14 cellular contexts compared by ENCODE assay signal in genomic region chr1:224065455-224065854, GRCh38. TPM values are rescaled to one million over a fixed set of nuclear protein-coding genes. Genes with fewer than 3 reads are reported as not detected.
A peak's percentile ranks its signal among the peaks of the same experiment; 100 is the strongest.
DNase-seq lines count a peak whose midpoint lies in the region; ATAC-seq, FAIRE-seq and TF ChIP-seq lines count a peak whose summit lies in the region.
"Had no signal": no experiment of that assay in that cellular context is flagged by ENCODE, and none has a peak within 500 bp of the region (broad histone marks: within the 10 kb centered on the region; RNA-seq: fewer than 3 reads in every experiment).

No MANE protein-coding gene starts in this region.

- H3K9ac ChIP-seq in K562 (ENCODE audit: insufficient read depth in 1 of 2, low read depth in 2 of 2, low read length in 2 of 2) = no peak overlapping the region
- H3K9ac ChIP-seq in mesenchymal stem cell (ENCODE audit: low read length) = no peak overlapping the region

- no peak overlapping the region for H3K4me3 Mint-ChIP-seq in stimulated activated effector memory CD8-positive, alpha-beta T cell treated with anti-CD3 and anti-CD28 coated beads, Interleukin-12 subunit alpha, Interleukin-12 subunit beta, amount 100 ng/mL, for 72 hours
- H3K4me3 Mint-ChIP-seq in activated CD4-positive, alpha-beta T cell treated with anti-CD3 and anti-CD28 coated beads, Interleukin-2, amount 10 ng/mL, durations not matched to agents 7 days and 5 days = no peak overlapping the region
- H3K4me3 Mint-ChIP-seq: IgD-negative memory B cell had no signal

- no peak for ATAC-seq in K562
- no peak for ATAC-seq in stimulated activated effector memory CD8-positive, alpha-beta T cell treated with anti-CD3 and anti-CD28 coated beads, Interleukin-12 subunit alpha, Interleukin-12 subunit beta, amount 100 ng/mL, for 72 hours
- no peak for ATAC-seq in GM21390 (IDR thresholded peaks at IDR 0.05; ENCODE audit: unreplicated experiment)

- H4K8ac ChIP-seq in mesenchymal stem cell (ENCODE audit: low read length) = no peak overlapping the region

- TF ChIP-seq RAD21 in K562 (CRISPR knock-in tag; conservative IDR thresholded peaks at IDR 0.05 in 1 of 2, IDR thresholded peaks at IDR 0.05 in 1 of 2) = no peak

- no TSS peak for BruUV-seq in K562 (replicated peaks; lab: Mats Ljungman, UMichigan)

- H4K20me1 ChIP-seq in K562 (replicated peaks; ENCODE audit: control insufficient read depth, insufficient read depth, low read length) = no peaks in the 10 kb centered on the region

- POLR2A ChIA-PET in K562 (lab: Yijun Ruan, JAX) = no interaction called here
- POLR2A ChIA-PET in activated CD4-positive, alpha-beta T cell treated with anti-CD3 and anti-CD28 coated beads, Interleukin-2, amount 10 ng/mL, durations not matched to agents 7 days and 5 days (lab: Charles Lee) = no interaction called here

- H3K79me2 ChIP-seq in K562 (ENCODE audit: control insufficient read depth, insufficient read depth, low read length) = no peaks in the 10 kb centered on the region

- in situ Hi-C loops in K562 (cut with MboI) = no loop called here

- peaks cover 0 to 27% of the 10 kb centered on the region in 2 experiments; a peak in 3 of 5 replicates for H3K4me1 ChIP-seq in K562 (replicated peaks in 1 of 2; ENCODE audit: control insufficient read depth in 2 of 2, insufficient read depth in 2 of 2, low read length in 2 of 2)
- H3K4me1 ChIP-seq in mesenchymal stem cell (ENCODE audit: control insufficient read depth, insufficient read depth, low read depth, low read length) = peaks cover 7% of the 10 kb centered on the region
- H3K4me1 ChIP-seq: prostate gland, testis had no signal

- H3K36me3 Mint-ChIP-seq in stimulated activated effector memory CD8-positive, alpha-beta T cell treated with anti-CD3 and anti-CD28 coated beads, Interleukin-12 subunit alpha, Interleukin-12 subunit beta, amount 100 ng/mL, for 72 hours = no peaks in the 10 kb centered on the region
- H3K36me3 Mint-ChIP-seq in activated CD4-positive, alpha-beta T cell treated with anti-CD3 and anti-CD28 coated beads, Interleukin-2, amount 10 ng/mL, durations not matched to agents 7 days and 5 days (ENCODE audit: low read depth) = no peaks in the 10 kb centered on the region
- H3K36me3 Mint-ChIP-seq: IgD-negative memory B cell had no signal

- no peak for TF ChIP-seq POLR2A in K562 (conservative IDR thresholded peaks at IDR 0.05)

- no peak overlapping the region for H2AK5ac ChIP-seq in mesenchymal stem cell (ENCODE audit: low read length, severe bottlenecking)

- TF ChIP-seq CTCF in LNCaP clone FGC (IDR thresholded peaks at IDR 0.05; ENCODE audit: control insufficient read depth, extremely low read depth, insufficient read depth) = no peak
- TF ChIP-seq CTCF in K562 (IDR thresholded peaks at IDR 0.05 in 2 of 3, conservative IDR thresholded peaks at IDR 0.05 in 1 of 3; ENCODE audit: insufficient read depth in 2 of 3, low read depth in 1 of 3, low read length in 3 of 3) = no peak

- H3K27ac ChIP-seq in K562 (ENCODE audit: extremely low read depth, low read depth, low read length) (no peak overlapping the region), mesenchymal stem cell (ENCODE audit: low read length, poor library complexity, severe bottlenecking) (peak overlapping the region; percentile 62)
- H3K27ac ChIP-seq: prostate gland, testis had no signal

- H2AFZ ChIP-seq in K562 (ENCODE audit: low read depth, low read length) = no peak overlapping the region
- H2AFZ ChIP-seq in mesenchymal stem cell (ENCODE audit: low read depth, low read length) = no peak overlapping the region

- H3K4ac ChIP-seq in mesenchymal stem cell (ENCODE audit: low read depth in 1 of 2, low read length in 2 of 2) = no peak overlapping the region

- no peaks in the 10 kb centered on the region for H3K9me3 ChIP-seq in K562 (replicated peaks; ENCODE audit: control insufficient read depth, insufficient read depth, low read depth, low read length)
- H3K9me3 ChIP-seq in mesenchymal stem cell (ENCODE audit: control insufficient read depth, low read length) = no peaks in the 10 kb centered on the region
- H3K9me3 ChIP-seq: prostate gland, testis had no signal

- peaks cover 5% of the 10 kb centered on the region for H3K27me3 Mint-ChIP-seq in activated CD4-positive, alpha-beta T cell treated with anti-CD3 and anti-CD28 coated beads, Interleukin-2, amount 10 ng/mL, durations not matched to agents 7 days and 5 days

- H3K4me3 ChIP-seq in LNCaP clone FGC (ENCODE audit: low read depth, low read length) = no peak overlapping the region
- no peak overlapping the region for H3K4me3 ChIP-seq in K562
- no peak overlapping the region for H3K4me3 ChIP-seq in mesenchymal stem cell (ENCODE audit: insufficient read depth in 1 of 2, low read depth in 1 of 2, low read length in 2 of 2)
- H3K4me3 ChIP-seq: prostate gland, testis had no signal

- 18% methylated on average over 2 of the region's 2 CpGs for WGBS in K562 (ENCODE audit: insufficient coverage, low coverage, missing lambda C conversion rate)
- WGBS in mesenchymal stem cell = no CpG with 5 or more reads among the region's 2 CpGs

- H2BK5ac ChIP-seq in mesenchymal stem cell (ENCODE audit: low read depth, low read length, poor library complexity, severe bottlenecking) = no peak overlapping the region

- no peak overlapping the region for H2BK120ac ChIP-seq in mesenchymal stem cell (ENCODE audit: low read depth, low read length)

- no peak for TF ChIP-seq EP300 in K562 (IDR thresholded peaks at IDR 0.05; ENCODE audit: low read length)

- no peaks in the 10 kb centered on the region for H3K4me1 Mint-ChIP-seq in stimulated activated effector memory CD8-positive, alpha-beta T cell treated with anti-CD3 and anti-CD28 coated beads, Interleukin-12 subunit alpha, Interleukin-12 subunit beta, amount 100 ng/mL, for 72 hours
- peaks cover 7% of the 10 kb centered on the region for H3K4me1 Mint-ChIP-seq in activated CD4-positive, alpha-beta T cell treated with anti-CD3 and anti-CD28 coated beads, Interleukin-2, amount 10 ng/mL, durations not matched to agents 7 days and 5 days

- no peaks in the 10 kb centered on the region for H3K9me3 Mint-ChIP-seq in stimulated activated effector memory CD8-positive, alpha-beta T cell treated with anti-CD3 and anti-CD28 coated beads, Interleukin-12 subunit alpha, Interleukin-12 subunit beta, amount 100 ng/mL, for 72 hours
- H3K9me3 Mint-ChIP-seq in activated CD4-positive, alpha-beta T cell treated with anti-CD3 and anti-CD28 coated beads, Interleukin-2, amount 10 ng/mL, durations not matched to agents 7 days and 5 days = no peaks in the 10 kb centered on the region
- H3K9me3 Mint-ChIP-seq: IgD-negative memory B cell had no signal

- no peak overlapping the region for H3K18ac ChIP-seq in mesenchymal stem cell (ENCODE audit: low read depth in 1 of 2, low read length in 2 of 2)

- H3K4me2 ChIP-seq in K562 (ENCODE audit: insufficient read depth, low read length) (no peak overlapping the region), mesenchymal stem cell (ENCODE audit: low read length, poor library complexity, severe bottlenecking) (no peak overlapping the region)

- no peak overlapping the region for H3K23ac ChIP-seq in mesenchymal stem cell (ENCODE audit: low read length in 2 of 2)

- H3K27ac Mint-ChIP-seq in stimulated activated effector memory CD8-positive, alpha-beta T cell treated with anti-CD3 and anti-CD28 coated beads, Interleukin-12 subunit alpha, Interleukin-12 subunit beta, amount 100 ng/mL, for 72 hours = no peak overlapping the region
- no peak overlapping the region for H3K27ac Mint-ChIP-seq in activated CD4-positive, alpha-beta T cell treated with anti-CD3 and anti-CD28 coated beads, Interleukin-2, amount 10 ng/mL, durations not matched to agents 7 days and 5 days

- no peaks in the 10 kb centered on the region for H3K36me3 ChIP-seq in K562 (ENCODE audit: control insufficient read depth, insufficient read depth, low read length)
- no peaks in the 10 kb centered on the region for H3K36me3 ChIP-seq in mesenchymal stem cell (ENCODE audit: control insufficient read depth in 1 of 2, insufficient read depth in 2 of 2, low read depth in 1 of 2, low read length in 2 of 2)
- H3K36me3 ChIP-seq: prostate gland had no signal

- no peak for FAIRE-seq in K562 (lab: Jason Lieb, UNC)

- DNase-seq in EH (ENCODE audit: low read depth) (peak; percentile 58), LNCaP clone FGC (ENCODE audit: low read depth) (peak; percentile 79), K562 (ENCODE audit: extremely low read depth in 1 of 4, low spot score in 3 of 4) (no peak), mesenchymal stem cell (no peak)
- no peak for DNase-seq in stimulated activated effector memory CD8-positive, alpha-beta T cell treated with anti-CD3 and anti-CD28 coated beads, Interleukin-12 subunit alpha, Interleukin-12 subunit beta, amount 100 ng/mL, for 72 hours (ENCODE audit: low spot score in 2 of 2)
- DNase-seq in activated CD4-positive, alpha-beta T cell treated with anti-CD3 and anti-CD28 coated beads, Interleukin-2, amount 10 ng/mL, durations not matched to agents 7 days and 5 days = no peak
- no peak for DNase-seq in stimulated activated CD4-positive, alpha-beta T cell treated with anti-CD3 and anti-CD28 coated beads, Interleukin-4, amount 100 ng/mL, for 4 hours
- DNase-seq: anterior cingulate cortex; NCI-H526; stimulated activated CD4-positive, alpha-beta T cell treated with anti-CD3 and anti-CD28 coated beads, Interleukin-4, amount 100 ng/mL, for 1 hour; testis had no signal

- H3K79me1 ChIP-seq in mesenchymal stem cell (replicated peaks; ENCODE audit: low read length, poor library complexity, severe bottlenecking) = no peaks in the 10 kb centered on the region

- no peak overlapping the region for H2BK15ac ChIP-seq in mesenchymal stem cell (ENCODE audit: low read depth, poor library complexity, severe bottlenecking)

- no peaks in the 10 kb centered on the region for H3K9me1 ChIP-seq in K562 (ENCODE audit: control insufficient read depth, insufficient read depth, low read length)

- no peaks in the 10 kb centered on the region for H3K27me3 ChIP-seq in K562 (ENCODE audit: control insufficient read depth in 2 of 2, insufficient read depth in 2 of 2, low read length in 2 of 2)
- peaks cover 0 to 10% of the 10 kb centered on the region in 2 experiments for H3K27me3 ChIP-seq in mesenchymal stem cell (ENCODE audit: control insufficient read depth in 1 of 2, insufficient read depth in 1 of 2, low read length in 2 of 2)
- H3K27me3 ChIP-seq: testis had no signal

- CTCF ChIA-PET in K562 (lab: Yijun Ruan, JAX; ENCODE audit: low intra/inter-chr PET ratio) = no interaction called here
- CTCF ChIA-PET in activated CD4-positive, alpha-beta T cell treated with anti-CD3 and anti-CD28 coated beads, Interleukin-2, amount 10 ng/mL, durations not matched to agents 7 days and 5 days (lab: Charles Lee) = no interaction called here

- intact Hi-C loops in K562 (cut with micrococcal nuclease) = no loop called here

- no peak overlapping the region for H3K14ac ChIP-seq in mesenchymal stem cell (ENCODE audit: low read length in 2 of 2)

- no peak overlapping the region for H2BK12ac ChIP-seq in mesenchymal stem cell (ENCODE audit: low read length in 2 of 2)

- no peak overlapping the region for H4K91ac ChIP-seq in mesenchymal stem cell (ENCODE audit: low read length)

RNA-seq across cellular contexts. Expression of gene FBXO28, which starts 48.5 kb away (rescaled TPM):
- total RNA-seq in K562 (2011; cell fraction: chromatin; rRNA removed; ENCODE audit: low replicate concordance) = 44.8 and 124 TPM in 2 replicates
- total RNA-seq in K562 (2011; cell fraction: nucleolus; rRNA removed) = 21.3 and 25.9 TPM in 2 replicates
- total RNA-seq in K562 (2011; cell fraction: nucleoplasm; rRNA removed) = 42.8 and 45.4 TPM in 2 replicates
- total RNA-seq in K562 (2014; rRNA removed) (22.0 and 25.3 TPM in 2 replicates), K562 (2014; rRNA removed; fragmentation: Illumina TruSeq; extraction: Trizol) (34.8 and 38.0 TPM in 2 replicates), K562 (2015; rRNA removed; fragmentation: Illumina TruSeq; extraction: Trizol) (26.3 and 29.9 TPM in 2 replicates), K562 (2021) (27.1 and 27.8 TPM in 2 replicates)
- polyA plus RNA-seq in K562 (2011; rRNA removed) (17.0 and 27.4 TPM in 2 replicates), K562 (2014; fragmentation: Illumina TruSeq; extraction: Trizol) (19.6 and 20.5 TPM in 2 replicates), K562 (2014; fragmentation: Nextera tagmentation; extraction: Ambion mirVana) (1 to 10 TPM; 4.1 to 5.8 TPM), K562 (2014; rRNA removed) (17.6 and 19.2 TPM in 2 replicates)
- polyA plus RNA-seq in K562 (2011; cell fraction: cytosol; rRNA removed) = 7.5 and 8.0 TPM in 2 replicates
- 11.4 and 11.8 TPM in 2 replicates for polyA plus RNA-seq in K562 (2011; cell fraction: nucleus; rRNA removed)
- polyA plus RNA-seq in K562 (2012) = 12.4 and 13.4 TPM in 2 replicates
- 46.2 and 46.6 TPM in 2 replicates for polyA minus RNA-seq in K562 (2011; rRNA and poly(A)+ RNA removed)
- polyA minus RNA-seq in K562 (2011; cell fraction: cytosol; rRNA and poly(A)+ RNA removed) = 10.0 and 15.1 TPM in 2 replicates
- 19.7 and 24.2 TPM in 2 replicates for polyA minus RNA-seq in K562 (2011; cell fraction: nucleus; rRNA and poly(A)+ RNA removed)
- 12.1 TPM for polyA plus RNA-seq in mesenchymal stem cell (2013, experiment 1 of 2)
- polyA plus RNA-seq in mesenchymal stem cell (2013, experiment 2 of 2) = 12.8 TPM
- total RNA-seq in activated CD4-positive, alpha-beta T cell treated with anti-CD3 and anti-CD28 coated beads, Interleukin-2, amount 10 ng/mL, durations not matched to agents 7 days and 5 days = 10 to 100 TPM; 23.3 to 25.1 TPM

Comparison
In these comparisons a context has a peak if more than half of its experiments do, and no peak if none do; other contexts are left out.
1. DNase-seq: peak in EH (single experiment) and LNCaP clone FGC (single experiment); none in K562 (0 of 4), mesenchymal stem cell (single experiment), stimulated activated effector memory CD8-positive, alpha-beta T cell treated with anti-CD3 and anti-CD28 coated beads, Interleukin-12 subunit alpha, Interleukin-12 subunit beta, amount 100 ng/mL, for 72 hours (0 of 2), activated CD4-positive, alpha-beta T cell treated with anti-CD3 and anti-CD28 coated beads, Interleukin-2, amount 10 ng/mL, durations not matched to agents 7 days and 5 days (single experiment) and stimulated activated CD4-positive, alpha-beta T cell treated with anti-CD3 and anti-CD28 coated beads, Interleukin-4, amount 100 ng/mL, for 4 hours (0 of 2).